Comparison of ENCODE assay signal across 9 cellular contexts in genomic region chr11:45771194-45771941, GRCh38. TPM values are rescaled to one million over a fixed set of nuclear protein-coding genes. Genes with fewer than 3 reads are reported as not detected.
A peak's percentile ranks its signal among the peaks of the same experiment; 100 is the strongest.
DNase-seq lines count a peak whose midpoint lies in the region; ATAC-seq, FAIRE-seq and TF ChIP-seq lines count a peak whose summit lies in the region.
"Had no signal": no experiment of that assay in that cellular context is flagged by ENCODE, and none has a peak within 500 bp of the region (broad histone marks: within the 10 kb centered on the region; RNA-seq: fewer than 3 reads in every experiment).

No MANE protein-coding gene starts in this region.

- H3K4me3 ChIP-seq in WI38 (ENCODE audit: low read depth, low read length) = peak overlapping the region; percentile 58
- H3K4me3 ChIP-seq in kidney (ENCODE audit: low read length in 2 of 2) = peak overlapping the region; percentile 76 to 91

- H3K36me3 ChIP-seq in kidney (ENCODE audit: control insufficient read depth in 1 of 2, insufficient read depth in 2 of 2, low read length in 2 of 2) = no peaks in the 10 kb centered on the region

- intact Hi-C loops in kidney (cut with DNase I) = loop anchor here (10.0 kb wide), 1 partner anchor 397 kb away; no protein-coding TSS in a partner anchor

- peak overlapping the region; percentile 41 to 48 for H3K27ac ChIP-seq in kidney (ENCODE audit: low read depth in 2 of 2, low read length in 2 of 2)

- peak; percentile 97 for TF ChIP-seq CTCF in WI38 (IDR thresholded peaks at IDR 0.05; ENCODE audit: low read depth, low read length)
- TF ChIP-seq CTCF in kidney (IDR thresholded peaks at IDR 0.05; ENCODE audit: borderline replicate concordance, extremely low read depth, insufficient read depth) = peak; percentile 94

- H3K4me1 ChIP-seq in kidney (ENCODE audit: control insufficient read depth in 1 of 2, insufficient read depth in 1 of 2, low read depth in 1 of 2, low read length in 2 of 2) = peaks cover 0 to 6% of the 10 kb centered on the region in 2 donors

- no peaks in the 10 kb centered on the region for H3K9me3 ChIP-seq in kidney (ENCODE audit: control insufficient read depth in 1 of 2, low read length in 2 of 2)

- ATAC-seq in HG02798 (IDR thresholded peaks at IDR 0.05; ENCODE audit: poor library complexity, unreplicated experiment) = peak; percentile 50

- no peak for FAIRE-seq in kidney (lab: Jason Lieb, UNC)
- FAIRE-seq: A204.1 had no signal

- peak overlapping the region; percentile 20 to 82 for H3K9ac ChIP-seq in kidney (ENCODE audit: low read length in 2 of 2)

- peak; percentile 73 for DNase-seq in DMS 273 (lab: John Stamatoyannopoulos, UW; ENCODE audit: unreplicated experiment)
- no peak for DNase-seq in DMS 273 treated with DMSO at 0.1 percent for 48 hours (lab: John Stamatoyannopoulos, UW)
- peak; percentile 34 for DNase-seq in NCI-H1694 treated with DMSO at 0.1 percent for 48 hours (lab: John Stamatoyannopoulos, UW)
- DNase-seq in central memory CD4-positive, alpha-beta T cell = peak; percentile 62
- DNase-seq in kidney = peak; percentile 73
- DNase-seq in stimulated activated CD4-positive, alpha-beta T cell treated with anti-CD3 and anti-CD28 coated beads, Interleukin-15, amount 100 ng/mL, for 1 hour (ENCODE audit: low read depth in 1 of 2, low spot score in 1 of 2) = peak; percentile 41 to 67

RNA-seq across cellular contexts. Expression of gene SLC35C1, which starts 33.6 kb away (rescaled TPM):
- total RNA-seq in kidney = 20.6 TPM
- polyA plus RNA-seq in kidney (ENCODE audit: insufficient read depth, low read depth, low replicate concordance) = 5.7 TPM
